Comparison of ENCODE assay signal across 18 cellular contexts in the genomic region with DNA sequence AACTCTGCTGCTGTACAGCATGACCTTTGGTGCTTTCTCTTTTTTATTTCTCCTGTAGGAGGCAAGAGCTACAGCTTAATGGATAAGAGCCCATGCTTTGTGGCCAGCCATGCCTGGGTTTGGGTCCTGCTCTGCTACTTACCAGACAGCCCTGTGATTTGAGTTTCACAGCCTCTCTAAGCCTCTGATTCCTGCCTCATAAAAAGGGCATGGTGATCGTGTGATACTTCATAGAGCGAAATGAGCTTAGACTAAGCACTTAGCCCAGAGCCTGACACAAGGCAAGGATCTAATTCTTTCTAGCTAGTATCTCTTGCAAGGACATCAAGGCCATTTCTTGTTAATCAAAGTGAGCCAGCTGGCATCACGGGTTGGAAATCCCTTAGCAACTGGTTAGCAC. TPM values are rescaled to one million over a fixed set of nuclear protein-coding genes. Genes with fewer than 3 reads are reported as not detected.
DNase-seq lines count a peak whose midpoint lies in the region; ATAC-seq and TF ChIP-seq lines count a peak whose summit lies in the region.
"Had no signal": no experiment of that assay in that cellular context is flagged by ENCODE, and none has a peak within 500 bp of the region (broad histone marks: within the 10 kb centered on the region; RNA-seq: fewer than 3 reads in every experiment).

No MANE protein-coding gene starts in this region.

- no peak for ATAC-seq in GM18909 (IDR thresholded peaks at IDR 0.05; ENCODE audit: poor library complexity, unreplicated experiment)
- ATAC-seq: GM12878 had no signal

- no peak overlapping the region for H3K27ac ChIP-seq in CD8-positive, alpha-beta memory T cell (ENCODE audit: low read depth, low read length)
- H3K27ac ChIP-seq: 22Rv1, BLaER1, GM23248 had no signal

- no peaks in the 10 kb centered on the region for H3K36me3 ChIP-seq in CD8-positive, alpha-beta memory T cell (ENCODE audit: insufficient read depth, low read length)
- H3K36me3 ChIP-seq: BLaER1 had no signal

- no peaks in the 10 kb centered on the region for H3K9me3 ChIP-seq in CD8-positive, alpha-beta memory T cell (ENCODE audit: low read length)
- H3K9me3 ChIP-seq: BLaER1 had no signal

- no peaks in the 10 kb centered on the region for H3K27me3 ChIP-seq in CD8-positive, alpha-beta memory T cell (ENCODE audit: insufficient read depth, low read length, poor library complexity, severe bottlenecking)

- CTCF ChIA-PET in CD8-positive, alpha-beta memory T cell (lab: Charles Lee): interaction anchor here (1.2 kb wide), 1 partner anchor 78 kb away, joined by 4 read pairs; no protein-coding TSS in a partner anchor

- H3K36me3 Mint-ChIP-seq in activated CD4-positive, alpha-beta T cell treated with anti-CD3 and anti-CD28 coated beads, Interleukin-2, amount 10 ng/mL, durations not matched to agents 24 days and 14 days (ENCODE audit: low read depth): no peaks in the 10 kb centered on the region
- no peaks in the 10 kb centered on the region for H3K36me3 Mint-ChIP-seq in CD8-positive, alpha-beta memory T cell

- H3K4me1 Mint-ChIP-seq in activated CD4-positive, alpha-beta T cell treated with anti-CD3 and anti-CD28 coated beads, Interleukin-2, amount 10 ng/mL, durations not matched to agents 24 days and 14 days: peaks cover 4% of the 10 kb centered on the region
- peaks cover 0 to under 1% (median 0%) of the 10 kb centered on the region in 3 donors for H3K4me1 Mint-ChIP-seq in CD8-positive, alpha-beta memory T cell

- H3K9me3 Mint-ChIP-seq in activated CD4-positive, alpha-beta T cell treated with anti-CD3 and anti-CD28 coated beads, Interleukin-2, amount 10 ng/mL, durations not matched to agents 24 days and 14 days: peaks cover 9% of the 10 kb centered on the region
- no peaks in the 10 kb centered on the region for H3K9me3 Mint-ChIP-seq in CD8-positive, alpha-beta memory T cell

- H3K27me3 Mint-ChIP-seq in activated CD4-positive, alpha-beta T cell treated with anti-CD3 and anti-CD28 coated beads, Interleukin-2, amount 10 ng/mL, durations not matched to agents 24 days and 14 days: peaks cover 5% of the 10 kb centered on the region
- peaks cover 0 to 15% of the 10 kb centered on the region in 2 donors for H3K27me3 Mint-ChIP-seq in CD8-positive, alpha-beta memory T cell

- peak; percentile 42 for DNase-seq in activated CD4-positive, alpha-beta T cell treated with anti-CD3 and anti-CD28 coated beads, Interleukin-2, amount 10 ng/mL, durations not matched to agents 24 days and 14 days
- DNase-seq in activated CD4-positive, alpha-beta T cell treated with anti-CD3 and anti-CD28 coated beads for 1 hour: no peak
- peak; percentile 76 for DNase-seq in NCI-H82 treated with DMSO at 0.1 percent for 48 hours (lab: John Stamatoyannopoulos, UW; ENCODE audit: unreplicated experiment)
- DNase-seq in fibroblast of villous mesenchyme (ENCODE audit: low read depth): peak; percentile 44
- no peak for DNase-seq in CD8-positive, alpha-beta memory T cell
- DNase-seq in effector CD4-positive, alpha-beta T cell: no peak
- DNase-seq: AML-193, Calu3, DMS79, GM23248, H7 had no signal

- H3K4me3 ChIP-seq in fibroblast of villous mesenchyme (ENCODE audit: low read depth, low read length): no peak overlapping the region
- no peak overlapping the region for H3K4me3 ChIP-seq in CD8-positive, alpha-beta memory T cell (ENCODE audit: low read length)
- H3K4me3 ChIP-seq: BLaER1, GM12878, GM23248 had no signal

- TF ChIP-seq CTCF in fibroblast of villous mesenchyme (IDR thresholded peaks at IDR 0.05; ENCODE audit: insufficient read depth, low read depth, low read length): no peak

- H3K4me3 Mint-ChIP-seq in activated CD4-positive, alpha-beta T cell treated with anti-CD3 and anti-CD28 coated beads, Interleukin-2, amount 10 ng/mL, durations not matched to agents 24 days and 14 days: no peak overlapping the region
- H3K4me3 Mint-ChIP-seq in CD8-positive, alpha-beta memory T cell: no peak overlapping the region

- POLR2A ChIA-PET in CD8-positive, alpha-beta memory T cell (lab: Charles Lee): no interaction called here

- no peak overlapping the region for H3K27ac Mint-ChIP-seq in activated CD4-positive, alpha-beta T cell treated with anti-CD3 and anti-CD28 coated beads, Interleukin-2, amount 10 ng/mL, durations not matched to agents 24 days and 14 days
- no peak overlapping the region for H3K27ac Mint-ChIP-seq in CD8-positive, alpha-beta memory T cell

- intact Hi-C loops in activated CD4-positive, alpha-beta T cell treated with anti-CD3 and anti-CD28 coated beads, Interleukin-2, amount 10 ng/mL, durations not matched to agents 24 days and 14 days (cut with micrococcal nuclease): no loop called here

- H3K4me1 ChIP-seq in CD8-positive, alpha-beta memory T cell (ENCODE audit: insufficient read depth, low read length): no peaks in the 10 kb centered on the region
- H3K4me1 ChIP-seq: BLaER1 had no signal

RNA-seq across cellular contexts. Expression of a gene that starts 19.3 kb away (rescaled TPM):
- 15.4 and 16.0 TPM in 2 replicates for total RNA-seq in activated CD4-positive, alpha-beta T cell treated with anti-CD3 and anti-CD28 coated beads, Interleukin-2, amount 10 ng/mL, durations not matched to agents 24 days and 14 days
- total RNA-seq in fibroblast of villous mesenchyme: 1.7 and 3.9 TPM in 2 replicates
- total RNA-seq in CD8-positive, alpha-beta memory T cell: under 1 TPM; 0.04 to 0.24 TPM
- polyA plus RNA-seq in CD8-positive, alpha-beta memory T cell: 0.07 TPM
- total RNA-seq: A673, G401, GM12878, H7, HT-29 had no signal
- polyA plus RNA-seq: GM12878 had no signal

Comparison
In these comparisons a context has a peak if more than half of its experiments do, and no peak if none do; other contexts are left out.
1. DNase-seq: peak in activated CD4-positive, alpha-beta T cell treated with anti-CD3 and anti-CD28 coated beads, Interleukin-2, amount 10 ng/mL, durations not matched to agents 24 days and 14 days (single experiment), NCI-H82 treated with DMSO at 0.1 percent for 48 hours (single experiment) and fibroblast of villous mesenchyme (single experiment); none in activated CD4-positive, alpha-beta T cell treated with anti-CD3 and anti-CD28 coated beads for 1 hour (single experiment), CD8-positive, alpha-beta memory T cell (0 of 5) and effector CD4-positive, alpha-beta T cell (single experiment).